9 cellular contexts compared by ENCODE assay signal in genomic region chr6:37141291-37142046, GRCh38. TPM values are rescaled to one million over a fixed set of nuclear protein-coding genes. Genes with fewer than 3 reads are reported as not detected.
DNase-seq lines count a peak whose midpoint lies in the region; ATAC-seq and TF ChIP-seq lines count a peak whose summit lies in the region.
"Had no signal": no experiment of that assay in that cellular context is flagged by ENCODE, and none has a peak within 500 bp of the region (broad histone marks: within the 10 kb centered on the region; RNA-seq: fewer than 3 reads in every experiment).

No MANE protein-coding gene starts in this region.

- CTCF ChIA-PET in AG04449 (lab: Yijun Ruan, JAX) (interaction anchor here (1.0 to 3.0 kb wide), 5 partner anchors 10 to 91 kb away, joined by 3 to 11 read pairs (median 6); no protein-coding TSS in a partner anchor), HEK293T (lab: Yijun Ruan, JAX) (interaction anchor here (0.6 to 0.7 kb wide), 2 partner anchors 23 to 82 kb away, joined by 3 to 6 read pairs; no protein-coding TSS in a partner anchor)

- H3K4me3 ChIP-seq in AG04449 (ENCODE audit: low read depth, low read length) = no peak overlapping the region

- no peaks in the 10 kb centered on the region for H3K27me3 Mint-ChIP-seq in activated T-helper 2 cell treated with anti-CD3 and anti-CD28 coated beads, Interferon-gamma antibody, Interleukin-2, Interleukin-4, amounts not matched to agents 10 μg/mL and 5 μg/mL and 100 μg/mL, durations not matched to agents 14 hours and 24 hours and 36 hours (ENCODE audit: low read depth)

- DNase-seq in AG04449 (ENCODE audit: low read depth, low spot score) = peak; percentile 72
- DNase-seq in HEK293T (ENCODE audit: extremely low spot score) = no peak
- no peak for DNase-seq in activated T-helper 2 cell treated with anti-CD3 and anti-CD28 coated beads, Interferon-gamma antibody, Interleukin-2, Interleukin-4, amounts not matched to agents 10 μg/mL and 5 μg/mL and 100 μg/mL, durations not matched to agents 14 hours and 24 hours and 36 hours (ENCODE audit: low spot score)
- DNase-seq in kidney glomerular epithelial cell (lab: John Stamatoyannopoulos, UW) = peak; percentile 64
- DNase-seq in posterior cingulate gyrus = no peak

- intact Hi-C loops in activated T-helper 2 cell treated with anti-CD3 and anti-CD28 coated beads, Interferon-gamma antibody, Interleukin-2, Interleukin-4, amounts not matched to agents 10 μg/mL and 5 μg/mL and 100 μg/mL, durations not matched to agents 14 hours and 24 hours and 36 hours (cut with micrococcal nuclease) = no loop called here
- intact Hi-C loops in posterior cingulate gyrus (cut with DNase I) = no loop called here

- POLR2A ChIA-PET in AG04449 (lab: Yijun Ruan, JAX) (interaction anchor here (0.9 to 1.2 kb wide), 4 partner anchors 28 to 83 kb away, joined by 3 to 6 read pairs (median 4); no protein-coding TSS in a partner anchor), HEK293T (lab: Yijun Ruan, JAX) (interaction anchor here (0.8 to 1.9 kb wide), 4 partner anchors 11 to 29 kb away, joined by 3 to 8 read pairs (median 4); partner anchors contain the start of gene PIM1)

- peak overlapping the region; percentile 63 for H3K27ac Mint-ChIP-seq in activated T-helper 2 cell treated with anti-CD3 and anti-CD28 coated beads, Interferon-gamma antibody, Interleukin-2, Interleukin-4, amounts not matched to agents 10 μg/mL and 5 μg/mL and 100 μg/mL, durations not matched to agents 14 hours and 24 hours and 36 hours

- ATAC-seq in GM21717 (IDR thresholded peaks at IDR 0.05; ENCODE audit: unreplicated experiment) (no peak), HG02571 (IDR thresholded peaks at IDR 0.05; ENCODE audit: unreplicated experiment) (no peak), HG02970 (IDR thresholded peaks at IDR 0.05; ENCODE audit: low FRiP score, unreplicated experiment) (no peak)

- H3K4me1 Mint-ChIP-seq in activated T-helper 2 cell treated with anti-CD3 and anti-CD28 coated beads, Interferon-gamma antibody, Interleukin-2, Interleukin-4, amounts not matched to agents 10 μg/mL and 5 μg/mL and 100 μg/mL, durations not matched to agents 14 hours and 24 hours and 36 hours (ENCODE audit: low read depth) = peaks cover 30% of the 10 kb centered on the region

- H3K4me3 Mint-ChIP-seq in activated T-helper 2 cell treated with anti-CD3 and anti-CD28 coated beads, Interferon-gamma antibody, Interleukin-2, Interleukin-4, amounts not matched to agents 10 μg/mL and 5 μg/mL and 100 μg/mL, durations not matched to agents 14 hours and 24 hours and 36 hours (ENCODE audit: low read depth) = no peak overlapping the region
- H3K4me3 Mint-ChIP-seq: IgD-negative memory B cell had no signal

- no peaks in the 10 kb centered on the region for H3K9me3 Mint-ChIP-seq in activated T-helper 2 cell treated with anti-CD3 and anti-CD28 coated beads, Interferon-gamma antibody, Interleukin-2, Interleukin-4, amounts not matched to agents 10 μg/mL and 5 μg/mL and 100 μg/mL, durations not matched to agents 14 hours and 24 hours and 36 hours
- H3K9me3 Mint-ChIP-seq: IgD-negative memory B cell had no signal

- TF ChIP-seq CTCF in AG04449 (IDR thresholded peaks at IDR 0.05; ENCODE audit: insufficient read depth, low read length, missing control alignments) = no peak

- H3K36me3 Mint-ChIP-seq in activated T-helper 2 cell treated with anti-CD3 and anti-CD28 coated beads, Interferon-gamma antibody, Interleukin-2, Interleukin-4, amounts not matched to agents 10 μg/mL and 5 μg/mL and 100 μg/mL, durations not matched to agents 14 hours and 24 hours and 36 hours (ENCODE audit: low read depth) = no peaks in the 10 kb centered on the region

TF ChIP-seq in HEK293T, 16 proteins besides CTCF, POLR2A, EP300 and RAD21:
- TF ChIP-seq CTBP1 (IDR thresholded peaks at IDR 0.05; ENCODE audit: borderline replicate concordance) = no peak
- no peak for TF ChIP-seq TARDBP (IDR thresholded peaks at IDR 0.05)
- peak; percentile 55; the same call in 1 of the 2 replicates for TF ChIP-seq ZNF384 (IDR thresholded peaks at IDR 0.05)
- no peak for TF ChIP-seq ARNT (IDR thresholded peaks at IDR 0.05)
- no peak for TF ChIP-seq HDGF (IDR thresholded peaks at IDR 0.05; ENCODE audit: borderline replicate concordance)

RNA-seq across cellular contexts. Expression of gene PIM1, which starts 28.5 kb away (rescaled TPM):
- total RNA-seq in activated T-helper 2 cell treated with anti-CD3 and anti-CD28 coated beads, Interferon-gamma antibody, Interleukin-2, Interleukin-4, amounts not matched to agents 10 μg/mL and 5 μg/mL and 100 μg/mL, durations not matched to agents 14 hours and 24 hours and 36 hours = 151 and 161 TPM in 2 replicates

Comparison
In these comparisons a context has a peak if more than half of its experiments do, and no peak if none do; other contexts are left out.
1. DNase-seq: peak in AG04449 (single experiment) and kidney glomerular epithelial cell (single experiment); none in HEK293T (single experiment), activated T-helper 2 cell treated with anti-CD3 and anti-CD28 coated beads, Interferon-gamma antibody, Interleukin-2, Interleukin-4, amounts not matched to agents 10 μg/mL and 5 μg/mL and 100 μg/mL, durations not matched to agents 14 hours and 24 hours and 36 hours (single experiment) and posterior cingulate gyrus (0 of 10).